Comparison of ENCODE assay signal across 22 cellular contexts in the genomic region with DNA sequence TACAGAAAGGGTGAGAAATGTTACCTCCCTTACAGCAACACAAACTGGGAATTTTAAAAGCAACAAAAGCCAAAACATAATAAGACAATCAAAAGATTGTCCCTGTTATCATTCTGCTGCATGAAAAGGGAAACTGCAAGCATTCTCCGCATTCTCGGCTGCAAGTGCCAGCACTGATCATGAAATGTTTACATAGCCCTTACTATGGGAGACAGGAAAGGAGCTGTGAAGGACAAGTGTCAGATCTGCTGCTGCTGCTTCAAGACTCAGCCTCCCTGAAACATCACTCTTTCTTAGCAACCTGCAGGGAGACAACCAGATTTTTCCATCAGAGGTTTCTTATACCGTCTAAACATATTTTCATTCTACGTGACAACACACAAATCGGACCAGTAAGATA. TPM values are rescaled to one million over a fixed set of nuclear protein-coding genes. Genes with fewer than 3 reads are reported as not detected.
A peak's percentile ranks its signal among the peaks of the same experiment; 100 is the strongest.
DNase-seq lines count a peak whose midpoint lies in the region; ATAC-seq and TF ChIP-seq lines count a peak whose summit lies in the region.
"Had no signal": no experiment of that assay in that cellular context is flagged by ENCODE, and none has a peak within 500 bp of the region (broad histone marks: within the 10 kb centered on the region; RNA-seq: fewer than 3 reads in every experiment).

No MANE protein-coding gene starts in this region.

- no peaks in the 10 kb centered on the region for H3K4me1 Mint-ChIP-seq in activated T-cell treated with anti-CD3 and anti-CD28 coated beads, Interleukin-2, amount 50 U/mL, for 72 hours (ENCODE audit: low read depth)
- H3K4me1 Mint-ChIP-seq: natural killer cell had no signal

- H2BK120ac ChIP-seq in mesenchymal stem cell (ENCODE audit: low read depth, low read length) = no peak overlapping the region

- no peaks in the 10 kb centered on the region for H4K20me1 ChIP-seq in OCI-LY1 (ENCODE audit: insufficient read depth, low read length)

- H2AFZ ChIP-seq in OCI-LY1 (ENCODE audit: low read length) (no peak overlapping the region), mesenchymal stem cell (ENCODE audit: low read depth, low read length) (no peak overlapping the region)

- no peak overlapping the region for H4K91ac ChIP-seq in mesenchymal stem cell (ENCODE audit: low read length)

- peaks cover 18% of the 10 kb centered on the region for H3K79me1 ChIP-seq in mesenchymal stem cell (replicated peaks; ENCODE audit: low read length, poor library complexity, severe bottlenecking)

- H3K36me3 ChIP-seq in OCI-LY1 (ENCODE audit: insufficient read depth, low read length) (no peaks in the 10 kb centered on the region), ectodermal cell (ENCODE audit: control insufficient read depth, insufficient read depth, low read length) (no peaks in the 10 kb centered on the region), mesenchymal stem cell (ENCODE audit: control insufficient read depth in 1 of 2, insufficient read depth in 2 of 2, low read depth in 1 of 2, low read length in 2 of 2) (no peaks in the 10 kb centered on the region)
- H3K36me3 ChIP-seq: WERI-Rb-1 had no signal

- H3K27me3 ChIP-seq in OCI-LY1 (ENCODE audit: insufficient read depth, low read length) (no peaks in the 10 kb centered on the region), ectodermal cell (ENCODE audit: control insufficient read depth, insufficient read depth, low read length, poor library complexity, severe bottlenecking) (no peaks in the 10 kb centered on the region), mesenchymal stem cell (ENCODE audit: control insufficient read depth in 1 of 2, insufficient read depth in 1 of 2, low read length in 2 of 2) (no peaks in the 10 kb centered on the region)
- H3K27me3 ChIP-seq: dorsolateral prefrontal cortex had no signal

- H3K4ac ChIP-seq in mesenchymal stem cell (ENCODE audit: low read depth in 1 of 2, low read length in 2 of 2) = no peak overlapping the region

- no peak overlapping the region for H3K18ac ChIP-seq in mesenchymal stem cell (ENCODE audit: low read depth in 1 of 2, low read length in 2 of 2)

- H2BK5ac ChIP-seq in mesenchymal stem cell (ENCODE audit: low read depth, low read length, poor library complexity, severe bottlenecking) = no peak overlapping the region

- H3K4me2 ChIP-seq in OCI-LY1 (ENCODE audit: low read length) (peak overlapping the region; percentile 57), mesenchymal stem cell (ENCODE audit: low read length, poor library complexity, severe bottlenecking) (no peak overlapping the region)

- H3F3A ChIP-seq in OCI-LY1 (ENCODE audit: insufficient read depth, low read length) = peaks cover 6% of the 10 kb centered on the region; the same call in 1 of the 2 replicates

- H3K14ac ChIP-seq in mesenchymal stem cell (ENCODE audit: low read length in 2 of 2) = no peak overlapping the region

- H3K4me3 ChIP-seq in OCI-LY1 (ENCODE audit: low read depth, low read length, poor library complexity, severe bottlenecking) (peak overlapping the region; percentile 8), ectodermal cell (ENCODE audit: insufficient read depth, low read depth, low read length) (no peak overlapping the region), mesenchymal stem cell (ENCODE audit: insufficient read depth in 1 of 2, low read depth in 1 of 2, low read length in 2 of 2) (no peak overlapping the region)
- H3K4me3 ChIP-seq: dorsolateral prefrontal cortex had no signal

- no peak for TF ChIP-seq CTCF in OCI-LY1 (IDR thresholded peaks at IDR 0.05; ENCODE audit: low read length)

- peak overlapping the region; percentile 33 for H3K27ac ChIP-seq in OCI-LY1 (ENCODE audit: low read depth, low read length, poor library complexity, severe bottlenecking)
- peak overlapping the region; percentile 53 for H3K27ac ChIP-seq in ectodermal cell (ENCODE audit: insufficient read depth, low read depth, low read length, poor library complexity, severe bottlenecking)
- no peak overlapping the region for H3K27ac ChIP-seq in mesenchymal stem cell (ENCODE audit: low read length, poor library complexity, severe bottlenecking)
- H3K27ac ChIP-seq: dorsolateral prefrontal cortex, WERI-Rb-1 had no signal

- H3K9me3 ChIP-seq in OCI-LY1 (ENCODE audit: low read length) = no peaks in the 10 kb centered on the region
- H3K9me3 ChIP-seq in ectodermal cell (ENCODE audit: control insufficient read depth, low read length) = no peaks in the 10 kb centered on the region
- no peaks in the 10 kb centered on the region for H3K9me3 ChIP-seq in mesenchymal stem cell (ENCODE audit: control insufficient read depth, low read length)

- no peak overlapping the region for H2AK5ac ChIP-seq in mesenchymal stem cell (ENCODE audit: low read length, severe bottlenecking)

- H3K27me3 Mint-ChIP-seq in activated T-cell treated with anti-CD3 and anti-CD28 coated beads, Interleukin-2, amount 50 U/mL, for 72 hours (ENCODE audit: low read depth) = peaks cover 8% of the 10 kb centered on the region
- H3K27me3 Mint-ChIP-seq: B cell had no signal

- no peak overlapping the region for H3K27ac Mint-ChIP-seq in activated T-cell treated with anti-CD3 and anti-CD28 coated beads, Interleukin-2, amount 50 U/mL, for 72 hours
- H3K27ac Mint-ChIP-seq: B cell, natural killer cell, T-cell had no signal

- DNase-seq in DMS53 treated with DMSO at 0.1 percent for 48 hours (lab: John Stamatoyannopoulos, UW; ENCODE audit: unreplicated experiment) (peak; percentile 33), mesenchymal stem cell (peak; percentile 40), putamen (ENCODE audit: low spot score) (no peak), midbrain (lab: John Stamatoyannopoulos, UW) (no peak)
- no peak for DNase-seq in activated T-cell treated with anti-CD3 and anti-CD28 coated beads, Interleukin-2, amount 50 U/mL, for 72 hours
- DNase-seq: activated gamma-delta T cell; dorsolateral prefrontal cortex; GOT3; hypothalamus; left ventricle myocardium superior; MM.1S; natural killer cell; NCI-H1930; NCI-H774; right cardiac atrium; stimulated activated CD8-positive, alpha-beta memory T cell treated with anti-CD3 and anti-CD28 coated beads, Interleukin-4, amount 100 ng/mL, for 48 hours; T-cell; WERI-Rb-1 had no signal

- no peak overlapping the region for H2BK15ac ChIP-seq in mesenchymal stem cell (ENCODE audit: low read depth, poor library complexity, severe bottlenecking)

- H3K4me1 ChIP-seq in OCI-LY1 (ENCODE audit: insufficient read depth, low read length, severe bottlenecking) (peaks cover 66% of the 10 kb centered on the region), ectodermal cell (ENCODE audit: control insufficient read depth, insufficient read depth, low read length) (peaks cover 18% of the 10 kb centered on the region), mesenchymal stem cell (ENCODE audit: control insufficient read depth, insufficient read depth, low read depth, low read length) (peaks cover 6% of the 10 kb centered on the region)

- H3K9me3 Mint-ChIP-seq in activated T-cell treated with anti-CD3 and anti-CD28 coated beads, Interleukin-2, amount 50 U/mL, for 72 hours = no peaks in the 10 kb centered on the region
- H3K9me3 Mint-ChIP-seq: natural killer cell, T-cell had no signal

- no peak overlapping the region for H3K23ac ChIP-seq in mesenchymal stem cell (ENCODE audit: low read length in 2 of 2)

- 63 to 75% methylated on average over 5 of the region's 5 CpGs for WGBS in ectodermal cell, 2 experiments
- WGBS in mesenchymal stem cell = 52% methylated on average over 4 of the region's 5 CpGs

- H3K79me2 ChIP-seq in OCI-LY1 (ENCODE audit: insufficient read depth, low read length) = peaks cover 61% of the 10 kb centered on the region

- H3K36me3 Mint-ChIP-seq in activated T-cell treated with anti-CD3 and anti-CD28 coated beads, Interleukin-2, amount 50 U/mL, for 72 hours (ENCODE audit: insufficient read depth in 2 of 2) = no peaks in the 10 kb centered on the region
- H3K36me3 Mint-ChIP-seq: natural killer cell, T-cell had no signal

- no peak overlapping the region for H4K8ac ChIP-seq in mesenchymal stem cell (ENCODE audit: low read length)

- H3K9me2 ChIP-seq in OCI-LY1 (ENCODE audit: low read depth, low read length) = no peaks in the 10 kb centered on the region

- H2BK12ac ChIP-seq in mesenchymal stem cell (ENCODE audit: low read length in 2 of 2) = no peak overlapping the region

- no peak overlapping the region for H3K4me3 Mint-ChIP-seq in activated T-cell treated with anti-CD3 and anti-CD28 coated beads, Interleukin-2, amount 50 U/mL, for 72 hours
- H3K4me3 Mint-ChIP-seq: B cell, natural killer cell, T-cell had no signal

- ATAC-seq in activated T-cell treated with anti-CD3 and anti-CD28 coated beads, Interleukin-2, amount 50 U/mL, for 72 hours (replicated peaks in 1 of 2) = no peak
- no peak for ATAC-seq in HG03571 (IDR thresholded peaks at IDR 0.05; ENCODE audit: unreplicated experiment)
- ATAC-seq: left ventricle myocardium superior, natural killer cell, right cardiac atrium, T-cell had no signal

- H3K9ac ChIP-seq in OCI-LY1 (ENCODE audit: low read length) (peak overlapping the region; percentile 30; the same call in 1 of the 2 replicates), mesenchymal stem cell (ENCODE audit: low read length) (no peak overlapping the region)

RNA-seq across cellular contexts. Expression of gene DENND5B, which starts 20.1 kb away (rescaled TPM):
- polyA plus RNA-seq in ectodermal cell (2013, experiment 1 of 4) = 24.2 TPM
- 27.2 TPM for polyA plus RNA-seq in ectodermal cell (2013, experiment 2 of 4)
- 21.4 TPM for polyA plus RNA-seq in ectodermal cell (2013, experiment 3 of 4)
- 23.1 TPM for polyA plus RNA-seq in ectodermal cell (2013, experiment 4 of 4)
- 9.2 TPM for polyA plus RNA-seq in mesenchymal stem cell (2013, experiment 1 of 2)
- 9.0 TPM for polyA plus RNA-seq in mesenchymal stem cell (2013, experiment 2 of 2)
- under 1 TPM; 0.76 to 0.77 TPM for total RNA-seq in activated T-cell treated with anti-CD3 and anti-CD28 coated beads, Interleukin-2, amount 50 U/mL, for 72 hours

Comparison
In these comparisons a context has a peak if more than half of its experiments do, and no peak if none do; other contexts are left out.
1. DNase-seq: peak in DMS53 treated with DMSO at 0.1 percent for 48 hours (single experiment) and mesenchymal stem cell (single experiment); none in putamen (single experiment), activated T-cell treated with anti-CD3 and anti-CD28 coated beads, Interleukin-2, amount 50 U/mL, for 72 hours (0 of 2) and midbrain (single experiment).